Comparison of ENCODE assay signal across 7 cellular contexts in genomic region chr15:88545578-88546247, GRCh38. TPM values are rescaled to one million over a fixed set of nuclear protein-coding genes. Genes with fewer than 3 reads are reported as not detected.
DNase-seq lines count a peak whose midpoint lies in the region; ATAC-seq and TF ChIP-seq lines count a peak whose summit lies in the region.
"Not testable (repeated sequence)": the region's sequence is repeated elsewhere in the genome, so short reads cannot be mapped to it uniquely, and the experiment has no call there.

No MANE protein-coding gene starts in this region.

- not testable (repeated sequence) for DNase-seq in GM06990 (ENCODE audit: extremely low read depth, insufficient read length); activated T-cell treated with anti-CD3 and anti-CD28 coated beads, Interleukin-2, amount 50 U/mL, for 4 hours; choroid plexus epithelial cell (ENCODE audit: low read depth); heart left ventricle; mucosa of descending colon; skeletal muscle cell (ENCODE audit: low read depth)

- intact Hi-C loops in heart left ventricle (cut with DNase I) = loop anchor here in 4 of 10 donors (2.0 to 10.0 kb wide), 4 partner anchors 49 to 79 kb away; partner anchors contain the start of genes AEN (in 1 of the 4), MRPL46 (in 1 of the 4) and MRPS11 (in 1 of the 4)
- intact Hi-C loops in mucosa of descending colon (cut with DNase I, micrococcal nuclease) = not testable (repeated sequence)

- not testable (repeated sequence) for H3K27me3 ChIP-seq in GM06990 (replicated peaks; ENCODE audit: control insufficient read depth, insufficient read depth, low read length); OCI-LY3 (ENCODE audit: low read depth, low read length); heart left ventricle

- TF ChIP-seq POLR2A in heart left ventricle (IDR thresholded peaks at IDR 0.05) = not testable (repeated sequence)

- H4K20me1 ChIP-seq in OCI-LY3 (ENCODE audit: insufficient read depth, low read length) = not testable (repeated sequence)

- not testable (repeated sequence) for H3K36me3 ChIP-seq in GM06990 (ENCODE audit: control insufficient read depth, insufficient read depth, low read length); OCI-LY3 (replicated peaks; ENCODE audit: low read depth, low read length); heart left ventricle; mucosa of descending colon (ENCODE audit: low read depth)

- peak overlapping the region; percentile 69 for H3K4me2 ChIP-seq in OCI-LY3 (ENCODE audit: low read length)

- H3K27ac ChIP-seq in OCI-LY3 (ENCODE audit: low read length) (peak overlapping the region; percentile 82), heart left ventricle (peak overlapping the region; percentile 82 to 97 (median 92))

- H3K9me3 Mint-ChIP-seq in activated T-cell treated with anti-CD3 and anti-CD28 coated beads, Interleukin-2, amount 50 U/mL, for 4 hours = not testable (repeated sequence)

- WGBS in heart left ventricle, 4 donors = 4 to 8% (median 7%) methylated on average over 7 of the region's 8 CpGs

- ATAC-seq in activated T-cell treated with anti-CD3 and anti-CD28 coated beads, Interleukin-2, amount 50 U/mL, for 4 hours; heart left ventricle; mucosa of descending colon: not testable (repeated sequence)

- not testable (repeated sequence) for H3K9me3 ChIP-seq in OCI-LY3 (ENCODE audit: insufficient read depth, low read length); heart left ventricle; mucosa of descending colon

- H3K4me3 ChIP-seq in GM06990 (replicated peaks; ENCODE audit: low read depth, low read length) (peak overlapping the region; percentile 74), OCI-LY3 (ENCODE audit: low read length) (peak overlapping the region; percentile 91), choroid plexus epithelial cell (ENCODE audit: low read depth, low read length) (peak overlapping the region; percentile 68), heart left ventricle (peak overlapping the region; percentile 37 to 83 (median 78)), mucosa of descending colon (peak overlapping the region; percentile 41), skeletal muscle cell (ENCODE audit: low read depth, low read length) (peak overlapping the region; percentile 75)

- TF ChIP-seq CTCF in GM06990 (IDR thresholded peaks at IDR 0.05; ENCODE audit: insufficient read depth, low read length, poor library complexity, severe bottlenecking); OCI-LY3 (IDR thresholded peaks at IDR 0.05; ENCODE audit: low read depth, low read length); choroid plexus epithelial cell (conservative IDR thresholded peaks at IDR 0.05; ENCODE audit: low read depth, low read length); heart left ventricle (IDR thresholded peaks at IDR 0.05); mucosa of descending colon (IDR thresholded peaks at IDR 0.05): not testable (repeated sequence)

- not testable (repeated sequence) for H3K36me3 Mint-ChIP-seq in activated T-cell treated with anti-CD3 and anti-CD28 coated beads, Interleukin-2, amount 50 U/mL, for 4 hours (ENCODE audit: insufficient read depth)

- peaks cover 15% of the 10 kb centered on the region for H3K4me1 ChIP-seq in OCI-LY3 (ENCODE audit: low read length)
- peaks cover 0 to 47% (median 21%) of the 10 kb centered on the region in 12 donors for H3K4me1 ChIP-seq in heart left ventricle
- H3K4me1 ChIP-seq in mucosa of descending colon (ENCODE audit: low read depth) = not testable (repeated sequence)

- not testable (repeated sequence) for H3K27me3 Mint-ChIP-seq in activated T-cell treated with anti-CD3 and anti-CD28 coated beads, Interleukin-2, amount 50 U/mL, for 4 hours (ENCODE audit: low read depth)

- peak overlapping the region; percentile 88 for H3K9ac ChIP-seq in OCI-LY3 (ENCODE audit: low read length)

- H3K79me2 ChIP-seq in OCI-LY3 (ENCODE audit: low read length) = not testable (repeated sequence)

- peak overlapping the region; percentile 90 for H3K4me3 Mint-ChIP-seq in activated T-cell treated with anti-CD3 and anti-CD28 coated beads, Interleukin-2, amount 50 U/mL, for 4 hours

- H3K4me1 Mint-ChIP-seq in activated T-cell treated with anti-CD3 and anti-CD28 coated beads, Interleukin-2, amount 50 U/mL, for 4 hours (ENCODE audit: low read depth) = peaks cover 15% of the 10 kb centered on the region

- H2AFZ ChIP-seq in OCI-LY3 (ENCODE audit: low read depth, low read length) = peak overlapping the region; percentile 51; the same call in 1 of the 2 replicates

RNA-seq across cellular contexts. Expression of gene DET1, which starts 0.8 kb away (rescaled TPM):
- total RNA-seq in activated T-cell treated with anti-CD3 and anti-CD28 coated beads, Interleukin-2, amount 50 U/mL, for 4 hours = 1 to 10 TPM in 1 of 3 donors, under 1 TPM in 2; 0.87 to 1.0 (median 0.98) TPM
- total RNA-seq in heart left ventricle (10 to 100 TPM in 2 of 9 donors, 1 to 10 TPM in 7; 6.2 to 12.4 (median 8.7) TPM), mucosa of descending colon (1 to 10 TPM; 3.9 to 8.4 (median 7.3) TPM)
- 1 to 10 TPM; 3.2 to 4.6 TPM for polyA plus RNA-seq in heart left ventricle

Comparison
In these comparisons a context has a peak if more than half of its experiments do, and no peak if none do; other contexts are left out.
1. H3K4me3 ChIP-seq: peak in every context shown above with its lines; median percentile 91 in OCI-LY3; 78 in heart left ventricle; 75 in skeletal muscle cell; 74 in GM06990; 68 in choroid plexus epithelial cell; 41 in mucosa of descending colon.